Comparison of ENCODE assay signal across 1 cellular context in genomic region chr16:73523209-73523608, GRCh38.
TF ChIP-seq lines count a peak whose summit lies in the region.

No MANE protein-coding gene starts in this region.

TF ChIP-seq in GM23338, 12 proteins besides CTCF, POLR2A, EP300 and RAD21 (continued from another document):
- TF ChIP-seq REST (IDR thresholded peaks at IDR 0.05; ENCODE audit: unreplicated experiment) (no peak), ETS1 (IDR thresholded peaks at IDR 0.05) (no peak), EZH2phosphoT487 (IDR thresholded peaks at IDR 0.05; ENCODE audit: unreplicated experiment) (no peak), EZH2 (IDR thresholded peaks at IDR 0.05; ENCODE audit: low read depth, unreplicated experiment) (no peak), POLR2AphosphoS5 (IDR thresholded peaks at IDR 0.05; ENCODE audit: low read depth) (no peak), ZNF331 (CRISPR knock-in tag; IDR thresholded peaks at IDR 0.05; ENCODE audit: low read depth) (no peak), ZNF462 (CRISPR knock-in tag; IDR thresholded peaks at IDR 0.05) (no peak), CREB1 (CRISPR knock-in tag; IDR thresholded peaks at IDR 0.05; ENCODE audit: low read depth) (no peak), STAT1 (IDR thresholded peaks at IDR 0.05; ENCODE audit: unreplicated experiment) (no peak)
